ENCODE assay signal across 19 cellular contexts in the genomic region with DNA sequence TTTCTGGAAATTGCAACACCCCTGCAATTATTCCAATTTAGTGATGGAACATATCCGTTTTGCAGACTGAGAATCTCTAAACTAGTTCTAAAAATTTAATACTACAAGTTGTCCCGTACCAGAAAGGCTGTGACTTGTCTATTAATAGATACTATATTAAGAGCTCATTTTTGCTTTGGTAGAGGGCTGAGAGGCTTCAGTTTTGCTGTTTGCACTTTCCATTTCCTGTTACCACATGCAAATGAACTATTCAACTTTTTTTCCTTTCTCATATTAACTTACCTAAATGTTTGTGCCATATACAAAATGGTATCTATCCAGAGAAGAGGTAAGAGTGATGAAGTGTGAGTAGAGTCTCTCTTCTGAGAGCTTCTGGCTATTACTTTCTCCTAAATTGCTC.
DNase-seq lines count a peak whose midpoint lies in the region; ATAC-seq and TF ChIP-seq lines count a peak whose summit lies in the region.
"Had no signal": no experiment of that assay in that cellular context is flagged by ENCODE, and none has a peak within 500 bp of the region (broad histone marks: within the 10 kb centered on the region; RNA-seq: fewer than 3 reads in every experiment).

No MANE protein-coding gene starts in this region.

- no peak for TF ChIP-seq CTCF in left ventricle myocardium inferior (IDR thresholded peaks at IDR 0.05; ENCODE audit: borderline replicate concordance)

- H3K36me3 ChIP-seq in left ventricle myocardium inferior: no peaks in the 10 kb centered on the region
- H3K36me3 ChIP-seq: thyroid gland had no signal

- H3K4me1 ChIP-seq in left ventricle myocardium inferior: no peaks in the 10 kb centered on the region
- H3K4me1 ChIP-seq: thyroid gland had no signal

- no peak for DNase-seq in activated CD8-positive, alpha-beta memory T cell treated with anti-CD3 and anti-CD28 coated beads, Interleukin-2, amount 50 U/mL, for 4 hours
- DNase-seq in SIG-M5 (lab: John Stamatoyannopoulos, UW) (no peak), left ventricle myocardium inferior (no peak)
- DNase-seq: activated B cell treated with CpG ODN at 0.5 μM for 24 hours; activated CD8-positive, alpha-beta memory T cell treated with anti-CD3 and anti-CD28 coated beads, Interleukin-2, amount 10 ng/mL, durations not matched to agents 7 days and 5 days; activated gamma-delta T cell treated with Interleukin-2 at 50 U/mL for 16 hours; DMS 273 treated with DMSO at 0.1 percent for 48 hours; foreskin melanocyte; H7; NCI-H1436; stimulated activated CD4-positive, alpha-beta T cell treated with anti-CD3 and anti-CD28 coated beads, Interleukin-4, amount 100 ng/mL, for 4 hours; thyroid gland had no signal

- intact Hi-C loops in left ventricle myocardium inferior (cut with micrococcal nuclease): no loop called here

- H3K27ac ChIP-seq in left ventricle myocardium inferior (replicated peaks): no peak overlapping the region
- H3K27ac ChIP-seq: KMS-11, thyroid gland had no signal

- H3K4me3 ChIP-seq in left ventricle myocardium inferior: no peak overlapping the region
- H3K4me3 ChIP-seq: thyroid gland had no signal

- H3K9me3 ChIP-seq in left ventricle myocardium inferior (replicated peaks): no peaks in the 10 kb centered on the region
- H3K9me3 ChIP-seq: thyroid gland had no signal

- ATAC-seq in GM18873 (IDR thresholded peaks at IDR 0.05; ENCODE audit: low FRiP score, unreplicated experiment): peak; percentile 63
- ATAC-seq in GM21529 (IDR thresholded peaks at IDR 0.05; ENCODE audit: unreplicated experiment): peak; percentile 73
- ATAC-seq in HG03060 (IDR thresholded peaks at IDR 0.05; ENCODE audit: low read depth, unreplicated experiment): peak; percentile 72
- ATAC-seq in HG03575 (IDR thresholded peaks at IDR 0.05; ENCODE audit: extremely low read depth, insufficient number of reproducible peaks, low FRiP score, unreplicated experiment): peak; percentile 71
- ATAC-seq in GM19328 (IDR thresholded peaks at IDR 0.05; ENCODE audit: unreplicated experiment): no peak
- ATAC-seq: activated CD8-positive, alpha-beta memory T cell treated with anti-CD3 and anti-CD28 coated beads, Interleukin-2, amount 10 ng/mL, durations not matched to agents 7 days and 5 days; Right ventricle myocardium inferior had no signal

- H3K27me3 ChIP-seq in left ventricle myocardium inferior (ENCODE audit: low read depth): peaks cover 8% of the 10 kb centered on the region
- H3K27me3 ChIP-seq: thyroid gland had no signal
